Comparison of ENCODE assay signal across 10 cellular contexts in genomic region chr20:37989601-37990001, GRCh38. TPM values are rescaled to one million over a fixed set of nuclear protein-coding genes. Genes with fewer than 3 reads are reported as not detected.
DNase-seq lines count a peak whose midpoint lies in the region; ATAC-seq and TF ChIP-seq lines count a peak whose summit lies in the region.
"Had no signal": no experiment of that assay in that cellular context is flagged by ENCODE, and none has a peak within 500 bp of the region (broad histone marks: within the 10 kb centered on the region; RNA-seq: fewer than 3 reads in every experiment).

No MANE protein-coding gene starts in this region.

- H3K36me3 Mint-ChIP-seq in CD4-positive, alpha-beta memory T cell = peaks cover 58 to 64% of the 10 kb centered on the region in 2 donors
- peaks cover 7% of the 10 kb centered on the region for H3K36me3 Mint-ChIP-seq in central memory CD8-positive, alpha-beta T cell (ENCODE audit: insufficient read depth)

- H3K36me3 ChIP-seq in CD4-positive, alpha-beta memory T cell (ENCODE audit: insufficient read depth, low read length) = peaks cover 7% of the 10 kb centered on the region
- no peaks in the 10 kb centered on the region; the same call in 1 of the 2 replicates for H3K36me3 ChIP-seq in MM.1S (replicated peaks; ENCODE audit: insufficient read depth, low read length)

- no peaks in the 10 kb centered on the region for H3K9me2 ChIP-seq in MM.1S (replicated peaks; ENCODE audit: insufficient read depth, low read length)

- intact Hi-C loops in CD4-positive, alpha-beta memory T cell (cut with micrococcal nuclease) = loop anchor here (5.0 kb wide), 2 partner anchors 337 to 427 kb away; no protein-coding TSS in a partner anchor

- CTCF ChIA-PET in CD4-positive, alpha-beta memory T cell (lab: Charles Lee; ENCODE audit: partially characterized antibody) = interaction anchor here (0.6 kb wide), 1 partner anchor 11 kb away, joined by 3 read pairs; no protein-coding TSS in a partner anchor

- H3K9me3 Mint-ChIP-seq in CD4-positive, alpha-beta memory T cell = no peaks in the 10 kb centered on the region
- H3K9me3 Mint-ChIP-seq in central memory CD8-positive, alpha-beta T cell = no peaks in the 10 kb centered on the region

- H3K27me3 ChIP-seq in CD4-positive, alpha-beta memory T cell (ENCODE audit: insufficient read depth, low read length) = no peaks in the 10 kb centered on the region
- no peaks in the 10 kb centered on the region for H3K27me3 ChIP-seq in MM.1S (replicated peaks; ENCODE audit: insufficient read depth, low read length)

- no peak overlapping the region for H3K4me3 Mint-ChIP-seq in CD4-positive, alpha-beta memory T cell
- H3K4me3 Mint-ChIP-seq in central memory CD8-positive, alpha-beta T cell = no peak overlapping the region

- no peak overlapping the region for H3K4me3 ChIP-seq in CD4-positive, alpha-beta memory T cell (ENCODE audit: low read length in 2 of 2)
- no peak overlapping the region for H3K4me3 ChIP-seq in MM.1S (ENCODE audit: low read length)

- no peak for ATAC-seq in central memory CD8-positive, alpha-beta T cell (replicated peaks; ENCODE audit: extremely low read depth, poor library complexity, severe bottlenecking)
- ATAC-seq in HG03097 (IDR thresholded peaks at IDR 0.05; ENCODE audit: low FRiP score, unreplicated experiment) (no peak), HG02798 (IDR thresholded peaks at IDR 0.05; ENCODE audit: poor library complexity, unreplicated experiment) (no peak)

- H3K9ac ChIP-seq in MM.1S (ENCODE audit: low read length) = peak overlapping the region; percentile 51

- H3K4me2 ChIP-seq in MM.1S (ENCODE audit: low read depth, low read length) = peak overlapping the region; percentile 35; the same call in 1 of the 2 replicates

- no peaks in the 10 kb centered on the region for H3K79me2 ChIP-seq in MM.1S (ENCODE audit: low read length)

- DNase-seq in CD4-positive, alpha-beta memory T cell = no peak
- DNase-seq in MM.1S = no peak
- no peak for DNase-seq in central memory CD8-positive, alpha-beta T cell (ENCODE audit: low spot score in 2 of 2)
- peak; percentile 85 for DNase-seq in mucosa of gallbladder (ENCODE audit: low spot score)
- no peak for DNase-seq in erythroblast (lab: John Stamatoyannopoulos, UW)
- no peak for DNase-seq in stimulated activated CD4-positive, alpha-beta T cell treated with anti-CD3 and anti-CD28 coated beads, Interleukin-2, amount 100 ng/mL, for 48 hours
- DNase-seq: activated CD4-positive, alpha-beta T cell treated with anti-CD3 and anti-CD28 coated beads for 4 hours; NCI-H526 had no signal

- H3K27ac ChIP-seq in CD4-positive, alpha-beta memory T cell (ENCODE audit: low read depth, low read length) = no peak overlapping the region
- peak overlapping the region; percentile 87 for H3K27ac ChIP-seq in MM.1S (ENCODE audit: low read length)

- H3F3A ChIP-seq in MM.1S (ENCODE audit: insufficient read depth, low read length) = peaks cover 21% of the 10 kb centered on the region

- peaks cover 16 to 26% (median 21%) of the 10 kb centered on the region in 4 donors for H3K4me1 Mint-ChIP-seq in CD4-positive, alpha-beta memory T cell
- peaks cover 9% of the 10 kb centered on the region for H3K4me1 Mint-ChIP-seq in central memory CD8-positive, alpha-beta T cell

- H3K27ac Mint-ChIP-seq in CD4-positive, alpha-beta memory T cell = peak overlapping the region in 6 of 7 donors; percentile 43 to 87 (median 78)
- H3K27ac Mint-ChIP-seq in central memory CD8-positive, alpha-beta T cell (ENCODE audit: low read depth) = peak overlapping the region; percentile 85

- no peaks in the 10 kb centered on the region for H4K20me1 ChIP-seq in MM.1S (ENCODE audit: insufficient read depth, low read length)

- H3K4me1 ChIP-seq in CD4-positive, alpha-beta memory T cell (ENCODE audit: insufficient read depth, low read length) = peaks cover 11% of the 10 kb centered on the region
- H3K4me1 ChIP-seq in MM.1S (ENCODE audit: low read length) = peaks cover 36% of the 10 kb centered on the region

- no peak for TF ChIP-seq POLR2A in erythroblast (IDR thresholded peaks at IDR 0.05; ENCODE audit: low read length)

- no peak for TF ChIP-seq CTCF in MM.1S (IDR thresholded peaks at IDR 0.05; ENCODE audit: low read length)

- H3K9me3 ChIP-seq in CD4-positive, alpha-beta memory T cell (ENCODE audit: control insufficient read depth in 1 of 2, low read length in 2 of 2) = no peaks in the 10 kb centered on the region
- no peaks in the 10 kb centered on the region for H3K9me3 ChIP-seq in MM.1S (replicated peaks; ENCODE audit: insufficient read depth, low read length)

- POLR2A ChIA-PET in CD4-positive, alpha-beta memory T cell (lab: Charles Lee; ENCODE audit: partially characterized antibody) = no interaction called here

- H2AFZ ChIP-seq in MM.1S (ENCODE audit: low read length) = no peak overlapping the region

- no peaks in the 10 kb centered on the region for H3K27me3 Mint-ChIP-seq in CD4-positive, alpha-beta memory T cell
- no peaks in the 10 kb centered on the region for H3K27me3 Mint-ChIP-seq in central memory CD8-positive, alpha-beta T cell

RNA-seq across cellular contexts. Expression of gene TTI1, which starts 43.7 kb away (rescaled TPM):
- total RNA-seq in CD4-positive, alpha-beta memory T cell = 10 to 100 TPM; 26.1 to 26.6 TPM
- polyA plus RNA-seq in CD4-positive, alpha-beta memory T cell = 10 to 100 TPM; 13.0 to 19.6 TPM
- 19.1 TPM for total RNA-seq in mucosa of gallbladder

RNA-seq across cellular contexts. Expression of gene RPRD1B, which starts 43.9 kb away (rescaled TPM):
- 10 to 100 TPM; 42.8 to 43.8 TPM for total RNA-seq in CD4-positive, alpha-beta memory T cell
- 1 to 10 TPM; 3.7 to 6.6 TPM for polyA plus RNA-seq in CD4-positive, alpha-beta memory T cell
- total RNA-seq in mucosa of gallbladder = 30.5 TPM
